In the genomic region with DNA sequence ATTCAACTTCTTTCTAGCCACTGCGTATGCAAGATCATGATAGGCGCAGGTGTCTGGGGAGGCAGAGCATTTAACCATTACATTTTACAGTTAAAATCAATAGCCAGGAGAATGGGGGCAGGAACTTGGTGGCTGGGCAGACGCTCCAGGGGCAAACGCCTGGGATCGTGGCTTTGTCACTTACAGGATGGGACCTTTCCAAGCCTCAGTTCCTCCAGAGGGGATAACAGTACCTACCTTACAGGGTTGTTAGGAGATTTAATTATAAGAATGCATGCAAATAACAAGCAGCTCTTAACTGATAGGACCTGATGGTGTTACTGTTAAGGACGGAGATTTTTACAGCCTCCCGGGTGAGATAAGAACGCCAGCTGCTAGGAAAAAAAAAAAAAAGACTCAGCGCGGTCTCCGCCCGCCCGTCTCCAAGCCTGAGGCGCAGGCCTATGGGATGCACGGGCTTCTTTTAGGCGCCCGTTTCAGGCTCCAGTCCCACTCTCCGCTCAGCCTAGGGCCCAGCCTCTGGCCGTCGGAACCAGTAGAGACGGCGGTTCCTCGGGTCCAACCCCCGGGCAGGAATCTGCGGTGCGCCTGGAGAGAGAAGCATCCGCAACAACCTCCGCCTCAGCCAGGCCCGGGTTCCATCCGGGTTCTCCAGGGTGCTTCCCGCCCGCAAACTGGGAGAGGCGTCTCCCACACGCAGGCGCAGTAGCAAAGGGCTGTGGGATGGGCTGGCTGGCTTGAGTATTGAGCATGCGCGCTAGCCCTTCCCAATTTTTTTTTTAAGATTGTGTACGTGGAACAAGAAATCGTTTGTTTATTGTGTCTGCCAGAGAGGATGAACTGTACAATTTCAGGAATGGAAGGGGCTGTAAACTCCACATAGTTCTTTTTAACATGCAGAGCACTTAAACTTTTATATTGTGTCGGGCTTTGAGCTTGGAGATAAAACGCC, we compare ENCODE assay signal across 8 cellular contexts. TPM values are rescaled to one million over a fixed set of nuclear protein-coding genes. Genes with fewer than 3 reads are reported as not detected.
DNase-seq lines count a peak whose midpoint lies in the region; ATAC-seq and TF ChIP-seq lines count a peak whose summit lies in the region.

Gene FAM200C (minus strand): TSS at position 653 of the 952 bp plus-strand sequence. CDS start 4,564 bp downstream, outside the sequence.

- peak within 1 kb of the TSS; percentile 86 for H3K4me3 Mint-ChIP-seq in activated T-helper 17 cell treated with anti-CD3 and anti-CD28 coated beads, Interleukin-2, amount 50 U/mL, for 72 hours
- peak within 1 kb of the TSS; percentile 94 for H3K4me3 Mint-ChIP-seq in natural killer cell

- no peaks in the 10 kb centered on the region for H3K27me3 Mint-ChIP-seq in activated T-helper 17 cell treated with anti-CD3 and anti-CD28 coated beads, Interleukin-2, amount 50 U/mL, for 72 hours
- H3K27me3 Mint-ChIP-seq in natural killer cell (ENCODE audit: low read depth in 2 of 2) = no peaks in the 10 kb centered on the region

- peak within 1 kb of the TSS; percentile 93 for H3K4me3 ChIP-seq in fibroblast of mammary gland (ENCODE audit: control insufficient read depth, low read depth, low read length)

- H3K27ac Mint-ChIP-seq in activated T-helper 17 cell treated with anti-CD3 and anti-CD28 coated beads, Interleukin-2, amount 50 U/mL, for 72 hours = peak within 1 kb of the TSS; percentile 90
- peak within 1 kb of the TSS; percentile 85 to 88 for H3K27ac Mint-ChIP-seq in natural killer cell

- H3K9me3 Mint-ChIP-seq in activated T-helper 17 cell treated with anti-CD3 and anti-CD28 coated beads, Interleukin-2, amount 50 U/mL, for 72 hours = no peaks in the 10 kb centered on the region
- H3K9me3 Mint-ChIP-seq in natural killer cell = no peaks in the 10 kb centered on the region

- ATAC-seq in activated T-helper 17 cell treated with anti-CD3 and anti-CD28 coated beads, Interleukin-2, amount 50 U/mL, for 72 hours (replicated peaks) = peak; percentile 92
- peak; percentile 64 to 83 (median 77) for ATAC-seq in natural killer cell

- H3K4me1 Mint-ChIP-seq in activated T-helper 17 cell treated with anti-CD3 and anti-CD28 coated beads, Interleukin-2, amount 50 U/mL, for 72 hours = peaks cover 8% of the 10 kb centered on the region
- H3K4me1 Mint-ChIP-seq in natural killer cell = peaks cover 19 to 20% of the 10 kb centered on the region in 2 donors

- intact Hi-C loops in natural killer cell (cut with micrococcal nuclease) = no loop called here

- TF ChIP-seq CTCF in fibroblast of mammary gland (conservative IDR thresholded peaks at IDR 0.05; ENCODE audit: control insufficient read depth, insufficient read depth, low read depth, low read length) = no peak
- TF ChIP-seq CTCF in natural killer cell (IDR thresholded peaks at IDR 0.05) = no peak

- DNase-seq in EL (peak; percentile 95), H4 (ENCODE audit: low spot score) (peak; percentile 92), LHCN-M2 (ENCODE audit: low read depth) (peak; percentile 94), RKO (ENCODE audit: low spot score) (peak; percentile 96), fibroblast of mammary gland (ENCODE audit: low read depth) (peak; percentile 94), natural killer cell (peak; percentile 54)
- peak; percentile 16 to 53 (median 30) for DNase-seq in stimulated activated naive CD4-positive, alpha-beta T cell (lab: John Stamatoyannopoulos, UW)

- peaks cover 47% of the 10 kb centered on the region for H3K36me3 Mint-ChIP-seq in activated T-helper 17 cell treated with anti-CD3 and anti-CD28 coated beads, Interleukin-2, amount 50 U/mL, for 72 hours (ENCODE audit: low read depth)
- peaks cover 18% of the 10 kb centered on the region for H3K36me3 Mint-ChIP-seq in natural killer cell

RNA-seq across cellular contexts. Expression of gene FAM200C, which starts in this region (rescaled TPM):
- total RNA-seq in H4 (2014; rRNA removed; shearing (Covaris generic)) = 7.0 and 10.3 TPM in 2 replicates
- total RNA-seq in LHCN-M2 (2014; rRNA removed) (5.6 and 6.1 TPM in 2 replicates), natural killer cell (under 1 TPM; 0.28 to 0.57 (median 0.33) TPM)
- 1.5 TPM for polyA plus RNA-seq in LHCN-M2 (2012)
- total RNA-seq in activated T-helper 17 cell treated with anti-CD3 and anti-CD28 coated beads, Interleukin-2, amount 50 U/mL, for 72 hours = 1 to 10 TPM in 1 of 2 donors, under 1 TPM in 1; 0.69 to 3.5 TPM

Comparison
In these comparisons a context has a peak if more than half of its experiments do, and no peak if none do; other contexts are left out.
1. Peak in every context shown above with its lines: DNase-seq, ATAC-seq and H3K4me3 ChIP-seq.
2. Peak in DNase-seq and ATAC-seq in natural killer cell; RNA of the gene not detected or under 1 TPM.
3. DNase-seq: peak in every context shown above with its lines; median percentile 96 in RKO; 95 in EL; 94 in LHCN-M2; 94 in fibroblast of mammary gland; 92 in H4; 54 in natural killer cell; 30 in stimulated activated naive CD4-positive, alpha-beta T cell.